8 cellular contexts compared by ENCODE assay signal in genomic region chr1:223843934-223844333, GRCh38. TPM values are rescaled to one million over a fixed set of nuclear protein-coding genes. Genes with fewer than 3 reads are reported as not detected.
A peak's percentile ranks its signal among the peaks of the same experiment; 100 is the strongest.
DNase-seq lines count a peak whose midpoint lies in the region; ATAC-seq and TF ChIP-seq lines count a peak whose summit lies in the region.

No MANE protein-coding gene starts in this region.

- H3K27ac ChIP-seq in HUES64 (ENCODE audit: low read depth, low read length) (no peak overlapping the region), muscle layer of duodenum (ENCODE audit: low read length) (peak overlapping the region; percentile 93)

- peaks cover 0 to 3% (median 0%) of the 10 kb centered on the region in 5 experiments for H3K9me3 Mint-ChIP-seq in brain

- peaks cover 7% of the 10 kb centered on the region for H3K36me3 Mint-ChIP-seq in brain

- H3K4me1 ChIP-seq in HUES64 (ENCODE audit: insufficient read depth, low read length), result peaks cover 31% of the 10 kb centered on the region
- peaks cover 5 to 27% of the 10 kb centered on the region in 2 donors for H3K4me1 ChIP-seq in muscle layer of duodenum (ENCODE audit: control insufficient read depth in 1 of 2, insufficient read depth in 2 of 2, low read length in 2 of 2)

- H3K36me3 ChIP-seq in BJ (ENCODE audit: control insufficient read depth, insufficient read depth, low read length) (no peaks in the 10 kb centered on the region), HUES64 (ENCODE audit: insufficient read depth, low read length) (no peaks in the 10 kb centered on the region), muscle layer of duodenum (ENCODE audit: control insufficient read depth in 1 of 2, insufficient read depth in 2 of 2, low read length in 2 of 2) (peaks cover 0 to 12% of the 10 kb centered on the region in 2 donors)

- TF ChIP-seq CTCF in BJ (IDR thresholded peaks at IDR 0.05; ENCODE audit: insufficient read depth, low read depth, low read length), result no peak
- no peak for TF ChIP-seq CTCF in brain (conservative IDR thresholded peaks at IDR 0.05)

- H3K9ac ChIP-seq in HUES64 (ENCODE audit: low read depth, low read length), result peak overlapping the region; percentile 92; the same call in 1 of the 2 replicates

- H3K27me3 Mint-ChIP-seq in brain, result peaks cover 8% of the 10 kb centered on the region

- peak overlapping the region; percentile 93 to 97 (median 95) for H3K4me3 Mint-ChIP-seq in brain

- H3K27ac Mint-ChIP-seq in brain, result peak overlapping the region in 4 of 5 experiments; percentile 76 to 100 (median 98)

- CTCF ChIA-PET in BJ (lab: Yijun Ruan, JAX), result interaction anchor here (0.8 to 1.8 kb wide), 2 partner anchors 11 to 32 kb away, joined by 3 read pairs; no protein-coding TSS in a partner anchor

- H3K27me3 ChIP-seq in BJ (ENCODE audit: control insufficient read depth, insufficient read depth, low read length), result no peaks in the 10 kb centered on the region
- no peaks in the 10 kb centered on the region for H3K27me3 ChIP-seq in HUES64 (ENCODE audit: insufficient read depth, low read length)
- H3K27me3 ChIP-seq in muscle layer of duodenum (ENCODE audit: low read depth, low read length), result no peaks in the 10 kb centered on the region

- peaks cover 45% of the 10 kb centered on the region for H3K4me1 Mint-ChIP-seq in brain

- WGBS in HUES64, result 85% methylated on average over 6 of the region's 6 CpGs

- no peak for ATAC-seq in GM21528 (IDR thresholded peaks at IDR 0.05; ENCODE audit: low FRiP score, unreplicated experiment)

- POLR2A ChIA-PET in BJ (lab: Charles Lee), result no interaction called here

- DNase-seq in BJ (ENCODE audit: low read depth), result no peak
- no peak for DNase-seq in GM19238 (ENCODE audit: insufficient read length, low spot score)
- DNase-seq in NCI-H526 treated with DMSO at 0.1 percent for 48 hours (lab: John Stamatoyannopoulos, UW), result no peak
- no peak for DNase-seq in amniotic stem cell (lab: John Stamatoyannopoulos, UW)

- H3K9me3 ChIP-seq in HUES64 (ENCODE audit: insufficient read depth, low read depth, low read length), result no peaks in the 10 kb centered on the region
- H3K9me3 ChIP-seq in muscle layer of duodenum (ENCODE audit: control insufficient read depth in 1 of 2, low read length in 2 of 2), result no peaks in the 10 kb centered on the region

- peak overlapping the region; percentile 82 for H3K4me3 ChIP-seq in BJ (ENCODE audit: low read depth, low read length)
- H3K4me3 ChIP-seq in HUES64 (ENCODE audit: low read length), result peak overlapping the region; percentile 86
- peak overlapping the region; percentile 72 to 97 for H3K4me3 ChIP-seq in muscle layer of duodenum (ENCODE audit: low read depth in 1 of 2, low read length in 2 of 2)

RNA-seq across cellular contexts. Expression of gene TP53BP2, which starts 1.8 kb away (rescaled TPM):
- polyA plus RNA-seq in BJ (2011; rRNA removed) (18.6 and 23.8 TPM in 2 replicates), brain (ENCODE audit: insufficient read depth, low read depth, low replicate concordance) (50.6 TPM)
- 45.0 and 61.2 TPM in 2 replicates for polyA minus RNA-seq in BJ (2011; rRNA and poly(A)+ RNA removed)
- polyA plus RNA-seq in HUES64 (2013, experiment 1 of 2), result 28.0 TPM
- polyA plus RNA-seq in HUES64 (2013, experiment 2 of 2), result 29.7 TPM
